ENCODE assay signal across 8 cellular contexts in the genomic region with DNA sequence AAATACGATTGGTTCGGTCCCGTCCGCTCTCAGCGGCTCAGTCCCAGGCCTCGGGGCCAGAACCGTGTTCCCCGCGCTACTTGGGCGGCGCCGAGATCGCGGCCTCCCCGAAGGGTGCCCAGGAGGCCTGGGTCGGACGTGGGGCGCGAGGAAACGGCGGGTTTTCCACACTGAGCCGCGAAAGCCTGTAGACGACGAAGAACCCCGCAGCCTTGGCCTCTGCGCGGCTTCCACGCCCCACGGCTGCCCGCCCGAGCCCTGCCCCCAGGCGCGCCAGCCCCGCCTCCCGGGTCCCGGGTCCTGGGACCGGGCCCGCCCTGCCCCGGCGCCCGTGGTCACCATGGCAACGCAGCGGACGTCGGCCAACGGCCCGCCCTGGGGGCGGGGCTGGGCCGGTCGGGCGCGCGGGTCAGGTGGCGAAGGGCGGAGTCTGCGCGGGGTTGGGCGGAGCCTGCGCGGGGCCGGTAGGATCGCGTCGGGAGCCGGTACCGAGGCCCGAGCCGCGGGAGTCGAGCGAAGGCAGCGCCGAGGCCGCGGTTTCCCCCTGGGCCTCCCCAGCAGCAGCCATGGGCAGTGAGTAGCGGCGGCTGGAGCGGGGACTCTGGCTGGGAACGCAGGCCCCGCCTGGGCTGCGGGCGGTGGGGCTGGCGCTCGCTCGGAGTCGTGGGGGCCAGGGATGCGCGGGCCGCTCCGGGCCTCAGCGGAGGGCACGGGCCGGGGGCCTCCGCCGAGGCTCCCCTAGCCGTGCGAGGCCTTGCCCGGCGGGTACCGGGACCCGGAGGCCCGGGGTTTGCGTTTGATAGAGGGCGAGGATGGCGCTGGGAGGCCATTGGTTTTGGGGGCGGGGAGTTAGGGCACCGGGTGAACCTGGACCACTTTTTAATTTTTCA. TPM values are rescaled to one million over a fixed set of nuclear protein-coding genes. Genes with fewer than 3 reads are reported as not detected.
DNase-seq lines count a peak whose midpoint lies in the region; ATAC-seq and TF ChIP-seq lines count a peak whose summit lies in the region.

A gene (plus strand): TSS at position 456 of the 890 bp plus-strand sequence. CDS start 111 bp downstream, at position 567.

- H3F3A ChIP-seq in SK-N-SH (replicated peaks; ENCODE audit: insufficient read depth): peaks cover 18% of the 10 kb centered on the region

- WGBS in SK-N-SH (ENCODE audit: low lambda C conversion rate): 1% methylated on average over 26 of the region's 108 CpGs

- TF ChIP-seq RAD21 in SK-N-SH (IDR thresholded peaks at IDR 0.05; ENCODE audit: low read length): no peak

- POLR2A ChIA-PET in HEK293T (lab: Yijun Ruan, JAX): interaction anchor here (0.8 to 1.2 kb wide), 2 partner anchors 60 to 66 kb away, joined by 3 to 6 read pairs; a partner anchor contains a TSS
- POLR2A ChIA-PET in SK-N-SH (lab: Yijun Ruan, JAX): interaction anchor here (0.7 kb wide), 1 partner anchor 10 kb away, joined by 4 read pairs; no protein-coding TSS in a partner anchor

- H2AFZ ChIP-seq in SK-N-SH (ENCODE audit: low read depth) (peak within 1 kb of the TSS; percentile 88), osteoblast (ENCODE audit: low read length) (peak within 1 kb of the TSS; percentile 97)

- H3K4me2 ChIP-seq in SK-N-SH (peak within 1 kb of the TSS; percentile 94), osteoblast (ENCODE audit: insufficient read depth, low read length) (peak within 1 kb of the TSS; percentile 100)

- CTCF ChIA-PET in HEK293T (lab: Yijun Ruan, JAX): interaction anchor here (0.7 kb wide), 1 partner anchor 13 kb away, joined by 3 read pairs; no protein-coding TSS in a partner anchor
- CTCF ChIA-PET in SK-N-SH (lab: Yijun Ruan, JAX): interaction anchor here (0.7 to 1.6 kb wide), 15 partner anchors 10 to 143 kb away, joined by 3 to 17 read pairs (median 3); a partner anchor contains a TSS

- H3K27me3 ChIP-seq in SK-N-SH (ENCODE audit: insufficient read depth) (no peaks in the 10 kb centered on the region), osteoblast (ENCODE audit: insufficient read depth, low read length) (no peaks in the 10 kb centered on the region), thoracic aorta (replicated peaks; ENCODE audit: insufficient read depth) (no peaks in the 10 kb centered on the region)

- H3K9me3 ChIP-seq in SK-N-SH (no peaks in the 10 kb centered on the region), osteoblast (ENCODE audit: low read depth, low read length) (no peaks in the 10 kb centered on the region), thoracic aorta (no peaks in the 10 kb centered on the region)

- TF ChIP-seq CTCF in SK-N-SH (IDR thresholded peaks at IDR 0.05) (no peak), osteoblast (IDR thresholded peaks at IDR 0.05; ENCODE audit: extremely low read depth, low read depth, low read length) (no peak), thoracic aorta (IDR thresholded peaks at IDR 0.05) (no peak)

- DNase-seq in GM04504 (ENCODE audit: low read depth) (peak; percentile 89), HEK293T (ENCODE audit: extremely low spot score) (peak; percentile 100), MV-4-11 (lab: John Stamatoyannopoulos, UW) (peak; percentile 86), SK-N-SH (peak; percentile 100), glomerular visceral epithelial cell (ENCODE audit: extremely low spot score) (peak; percentile 96), osteoblast (ENCODE audit: insufficient read length, low spot score, missing footprints) (peak; percentile 100), thoracic aorta (ENCODE audit: low spot score) (peak; percentile 64)
- DNase-seq in activated naive CD4-positive, alpha-beta T cell treated with anti-CD3 and anti-CD28 coated beads, Interleukin-2, amount 50 U/mL, for 16 hours: peak; percentile 98

- no peaks in the 10 kb centered on the region for H3K9me2 ChIP-seq in SK-N-SH

- H3K27ac ChIP-seq in SK-N-SH (ENCODE audit: low read depth in 2 of 2, low read length in 1 of 2) (peak within 1 kb of the TSS; percentile 84 to 85), osteoblast (ENCODE audit: low read depth, low read length) (peak within 1 kb of the TSS; percentile 83), thoracic aorta (peak within 1 kb of the TSS; percentile 85)

- peaks cover 7 to 8% of the 10 kb centered on the region in 2 experiments for H3K36me3 ChIP-seq in SK-N-SH (replicated peaks in 1 of 2; ENCODE audit: control insufficient read depth in 1 of 2, insufficient read depth in 2 of 2, low read length in 1 of 2)
- H3K36me3 ChIP-seq in osteoblast (ENCODE audit: insufficient read depth, low read length): peaks cover 9% of the 10 kb centered on the region
- H3K36me3 ChIP-seq in thoracic aorta: no peaks in the 10 kb centered on the region

- ATAC-seq in thoracic aorta (ENCODE audit: insufficient number of reproducible peaks, low FRiP score, low read depth): peak; percentile 94

- peak within 1 kb of the TSS; percentile 87 for H3K9ac ChIP-seq in SK-N-SH

- TF ChIP-seq EP300 in SK-N-SH (IDR thresholded peaks at IDR 0.05; ENCODE audit: borderline replicate concordance in 1 of 2, low read depth in 1 of 2, low read length in 1 of 2): no peak

- H4K20me1 ChIP-seq in SK-N-SH (ENCODE audit: insufficient read depth) (peaks cover 10% of the 10 kb centered on the region), osteoblast (ENCODE audit: insufficient read depth, low read length) (peaks cover 14% of the 10 kb centered on the region)

- H3K79me2 ChIP-seq in SK-N-SH (ENCODE audit: insufficient read depth) (peaks cover 46% of the 10 kb centered on the region), osteoblast (ENCODE audit: insufficient read depth, low read length) (peaks cover 34% of the 10 kb centered on the region)

- H3K4me1 ChIP-seq in SK-N-SH (ENCODE audit: control insufficient read depth in 1 of 2, insufficient read depth in 2 of 2, low read depth in 1 of 2, low read length in 1 of 2) (no peaks in the 10 kb centered on the region; a peak in 1 of 4 replicates), osteoblast (ENCODE audit: insufficient read depth, low read length) (peaks cover 7% of the 10 kb centered on the region), thoracic aorta (ENCODE audit: control insufficient read depth in 1 of 2, low read depth in 2 of 2) (peaks cover 0 to 9% of the 10 kb centered on the region in 2 donors)

- H3K4me3 ChIP-seq in SK-N-SH (ENCODE audit: low read depth in 2 of 2, low read length in 1 of 2) (peak within 1 kb of the TSS; percentile 87 to 97), osteoblast (ENCODE audit: insufficient read depth, low read length) (peak within 1 kb of the TSS; percentile 90), thoracic aorta (peak within 1 kb of the TSS; percentile 98)

TF ChIP-seq in HEK293T, 16 proteins besides CTCF, POLR2A, EP300 and RAD21 (continues in another document):
- TF ChIP-seq HDGF (IDR thresholded peaks at IDR 0.05; ENCODE audit: borderline replicate concordance): no peak
- TF ChIP-seq, protein P1, sequence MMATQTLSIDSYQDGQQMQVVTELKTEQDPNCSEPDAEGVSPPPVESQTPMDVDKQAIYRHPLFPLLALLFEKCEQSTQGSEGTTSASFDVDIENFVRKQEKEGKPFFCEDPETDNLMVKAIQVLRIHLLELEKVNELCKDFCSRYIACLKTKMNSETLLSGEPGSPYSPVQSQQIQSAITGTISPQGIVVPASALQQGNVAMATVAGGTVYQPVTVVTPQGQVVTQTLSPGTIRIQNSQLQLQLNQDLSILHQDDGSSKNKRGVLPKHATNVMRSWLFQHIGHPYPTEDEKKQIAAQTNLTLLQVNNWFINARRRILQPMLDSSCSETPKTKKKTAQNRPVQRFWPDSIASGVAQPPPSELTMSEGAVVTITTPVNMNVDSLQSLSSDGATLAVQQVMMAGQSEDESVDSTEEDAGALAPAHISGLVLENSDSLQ (IDR thresholded peaks at IDR 0.05): no peak
- 0 out of 2 replicates have a peak, but pooled peaks have one; percentile 7 for TF ChIP-seq LEF1 (IDR thresholded peaks at IDR 0.05; ENCODE audit: borderline replicate concordance)
- TF ChIP-seq FOXK2 (IDR thresholded peaks at IDR 0.05): no peak
- no peak for TF ChIP-seq FOXA1 (IDR thresholded peaks at IDR 0.05)
- no peak for TF ChIP-seq TARDBP (IDR thresholded peaks at IDR 0.05)
- no peak for TF ChIP-seq ARNT (IDR thresholded peaks at IDR 0.05)
- TF ChIP-seq FOXM1 (IDR thresholded peaks at IDR 0.05; ENCODE audit: borderline replicate concordance): 0 out of 2 replicates have a peak, but pooled peaks have one; percentile 9
- TF ChIP-seq NFRKB (IDR thresholded peaks at IDR 0.05): no peak
- no peak for TF ChIP-seq CTBP1 (IDR thresholded peaks at IDR 0.05; ENCODE audit: borderline replicate concordance)
- no peak for TF ChIP-seq BHLHE40 (IDR thresholded peaks at IDR 0.05; ENCODE audit: borderline replicate concordance)
- no peak for TF ChIP-seq SP1 (IDR thresholded peaks at IDR 0.05)
- no peak for TF ChIP-seq ELF4 (IDR thresholded peaks at IDR 0.05)

TF ChIP-seq in SK-N-SH, 30 proteins besides CTCF, POLR2A, EP300 and RAD21:
- peak; percentile 83 for TF ChIP-seq MXI1 (IDR thresholded peaks at IDR 0.05; ENCODE audit: low read depth, low read length)
- TF ChIP-seq, protein P2, sequence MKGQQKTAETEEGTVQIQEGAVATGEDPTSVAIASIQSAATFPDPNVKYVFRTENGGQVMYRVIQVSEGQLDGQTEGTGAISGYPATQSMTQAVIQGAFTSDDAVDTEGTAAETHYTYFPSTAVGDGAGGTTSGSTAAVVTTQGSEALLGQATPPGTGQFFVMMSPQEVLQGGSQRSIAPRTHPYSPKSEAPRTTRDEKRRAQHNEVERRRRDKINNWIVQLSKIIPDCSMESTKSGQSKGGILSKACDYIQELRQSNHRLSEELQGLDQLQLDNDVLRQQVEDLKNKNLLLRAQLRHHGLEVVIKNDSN (IDR thresholded peaks at IDR 0.05; ENCODE audit: borderline replicate concordance, low read depth): peak; percentile 58; the same call in 1 of the 2 replicates
- peak; percentile 81 for TF ChIP-seq NRF1 (IDR thresholded peaks at IDR 0.05; ENCODE audit: low read depth, low read length)
- TF ChIP-seq FOXM1 (IDR thresholded peaks at IDR 0.05; ENCODE audit: low read depth): no peak

RNA-seq across cellular contexts. Expression of the gene that starts here (rescaled TPM):
- 11.9 and 18.9 TPM in 2 replicates for polyA plus RNA-seq in SK-N-SH (2012; rRNA removed)
- polyA plus RNA-seq in SK-N-SH (2012; cell fraction: cytosol; rRNA removed): 10.4 and 11.7 TPM in 2 replicates
- 22.5 and 56.7 TPM in 2 replicates for polyA plus RNA-seq in SK-N-SH (2012; cell fraction: nucleus; rRNA removed)
- total RNA-seq in osteoblast (9.4 and 13.8 TPM in 2 replicates), thoracic aorta (10 to 100 TPM in 1 of 2 donors, 1 to 10 TPM in 1; 3.5 to 15.4 TPM)

Comparison
In these comparisons a context has a peak if more than half of its experiments do, and no peak if none do; other contexts are left out.
1. Peak in every context shown above with its lines: DNase-seq, ATAC-seq, H3K4me3 ChIP-seq and H3K27ac ChIP-seq.